In genomic region chr6:108080010-108080780, GRCh38 we compare ENCODE assay signal across 16 cellular contexts. TPM values are rescaled to one million over a fixed set of nuclear protein-coding genes. Genes with fewer than 3 reads are reported as not detected.
DNase-seq lines count a peak whose midpoint lies in the region; TF ChIP-seq lines count a peak whose summit lies in the region.
"Had no signal": no experiment of that assay in that cellular context is flagged by ENCODE, and none has a peak within 500 bp of the region (broad histone marks: within the 10 kb centered on the region; RNA-seq: fewer than 3 reads in every experiment).

No MANE protein-coding gene starts in this region.

- peak overlapping the region; percentile 49; the same call in 1 of the 2 replicates for H2AFZ ChIP-seq in PC-9
- H2AFZ ChIP-seq: neural progenitor cell had no signal

- POLR2A ChIA-PET in PC-9 (lab: Charles Lee; ENCODE audit: unreplicated experiment): interaction anchor here (0.6 kb wide), 1 partner anchor 169 kb away, joined by 5 read pairs; no protein-coding TSS in a partner anchor

- no peaks in the 10 kb centered on the region for H3K79me2 ChIP-seq in PC-9 (ENCODE audit: low read depth)

- DNase-seq in HCEC 1CT (peak; percentile 63), PC-9 (peak; percentile 61 to 86), epithelial cell of esophagus (ENCODE audit: low read depth) (peak; percentile 33), renal cortical epithelial cell (ENCODE audit: low read depth) (peak; percentile 38), GM13976 (ENCODE audit: low spot score) (no peak), epidermal melanocyte (ENCODE audit: insufficient read length, low spot score) (no peak), kidney glomerular epithelial cell (lab: John Stamatoyannopoulos, UW) (no peak)
- DNase-seq: aorta; DMS79 treated with DMSO at 0.1 percent for 48 hours; esophagus squamous epithelium; left ventricle myocardium inferior; NCI-H1694; OCI-M1; stimulated activated CD4-positive, alpha-beta T cell treated with anti-CD3 and anti-CD28 coated beads, Interleukin-15, amount 100 ng/mL, for 24 hours had no signal

- BruUV-seq in PC-9 (replicated peaks; lab: Mats Ljungman, UMichigan): no TSS peak

- no peaks in the 10 kb centered on the region for H3K9me3 ChIP-seq in PC-9 (ENCODE audit: insufficient read depth, low read depth)
- H3K9me3 ChIP-seq: esophagus squamous epithelium, left ventricle myocardium inferior had no signal

- H3K4me3 ChIP-seq in PC-9: no peak overlapping the region
- no peak overlapping the region for H3K4me3 ChIP-seq in epithelial cell of esophagus (ENCODE audit: low read length)
- H3K4me3 ChIP-seq: esophagus squamous epithelium, left ventricle myocardium inferior, neural progenitor cell had no signal

- peaks cover 34% of the 10 kb centered on the region for H3K4me1 ChIP-seq in PC-9 (replicated peaks; ENCODE audit: insufficient read depth)
- H3K4me1 ChIP-seq: neural progenitor cell had no signal

- CTCF ChIA-PET in PC-9 (lab: Charles Lee): no interaction called here

- H3K9me2 ChIP-seq in PC-9 (ENCODE audit: insufficient read depth): no peaks in the 10 kb centered on the region

- peak overlapping the region; percentile 48 for H3K4me2 ChIP-seq in PC-9
- H3K4me2 ChIP-seq: neural progenitor cell had no signal

- in situ Hi-C loops in GM13976 (cut with MboI; ENCODE audit: low sequenced_read_pairs, unreplicated experiment): no loop called here

- H3F3A ChIP-seq in PC-9 (ENCODE audit: insufficient read depth, low read depth): peaks cover 11% of the 10 kb centered on the region

- no peaks in the 10 kb centered on the region for H3K27me3 ChIP-seq in PC-9 (ENCODE audit: insufficient read depth, low read depth)

- intact Hi-C loops in PC-9 (cut with micrococcal nuclease; ENCODE audit: unreplicated experiment): no loop called here

- TF ChIP-seq CTCF in PC-9 (conservative IDR thresholded peaks at IDR 0.05): no peak
- TF ChIP-seq CTCF in epithelial cell of esophagus (IDR thresholded peaks at IDR 0.05; ENCODE audit: insufficient read depth, low read depth, low read length, missing control alignments): no peak
- TF ChIP-seq CTCF in GM13976 (IDR thresholded peaks at IDR 0.05; ENCODE audit: borderline replicate concordance, control extremely low read depth, extremely low read depth, insufficient read depth, missing control alignments): no peak

- peak overlapping the region; percentile 73 for H3K27ac ChIP-seq in PC-9
- H3K27ac ChIP-seq: esophagus squamous epithelium, HL-60, left ventricle myocardium inferior, neural progenitor cell had no signal

- no peaks in the 10 kb centered on the region for H3K36me3 ChIP-seq in PC-9 (ENCODE audit: low read depth)
- H3K36me3 ChIP-seq: esophagus squamous epithelium, left ventricle myocardium inferior, neural progenitor cell had no signal

- no peaks in the 10 kb centered on the region for H4K20me1 ChIP-seq in PC-9 (ENCODE audit: insufficient read depth)

RNA-seq across cellular contexts. Expression of gene OSTM1, which starts 5.7 kb away (rescaled TPM):
- total RNA-seq in PC-9 (2021) (13.7 and 16.0 TPM in 2 replicates), renal cortical epithelial cell (40.8 and 52.6 TPM in 2 replicates)

Comparison
In these comparisons a context has a peak if more than half of its experiments do, and no peak if none do; other contexts are left out.
1. DNase-seq: peak in HCEC 1CT (single experiment), PC-9 (2 of 2), epithelial cell of esophagus (single experiment) and renal cortical epithelial cell (single experiment); none in GM13976 (single experiment), epidermal melanocyte (single experiment) and kidney glomerular epithelial cell (single experiment).